Comparison of ENCODE assay signal across 8 cellular contexts in the genomic region with DNA sequence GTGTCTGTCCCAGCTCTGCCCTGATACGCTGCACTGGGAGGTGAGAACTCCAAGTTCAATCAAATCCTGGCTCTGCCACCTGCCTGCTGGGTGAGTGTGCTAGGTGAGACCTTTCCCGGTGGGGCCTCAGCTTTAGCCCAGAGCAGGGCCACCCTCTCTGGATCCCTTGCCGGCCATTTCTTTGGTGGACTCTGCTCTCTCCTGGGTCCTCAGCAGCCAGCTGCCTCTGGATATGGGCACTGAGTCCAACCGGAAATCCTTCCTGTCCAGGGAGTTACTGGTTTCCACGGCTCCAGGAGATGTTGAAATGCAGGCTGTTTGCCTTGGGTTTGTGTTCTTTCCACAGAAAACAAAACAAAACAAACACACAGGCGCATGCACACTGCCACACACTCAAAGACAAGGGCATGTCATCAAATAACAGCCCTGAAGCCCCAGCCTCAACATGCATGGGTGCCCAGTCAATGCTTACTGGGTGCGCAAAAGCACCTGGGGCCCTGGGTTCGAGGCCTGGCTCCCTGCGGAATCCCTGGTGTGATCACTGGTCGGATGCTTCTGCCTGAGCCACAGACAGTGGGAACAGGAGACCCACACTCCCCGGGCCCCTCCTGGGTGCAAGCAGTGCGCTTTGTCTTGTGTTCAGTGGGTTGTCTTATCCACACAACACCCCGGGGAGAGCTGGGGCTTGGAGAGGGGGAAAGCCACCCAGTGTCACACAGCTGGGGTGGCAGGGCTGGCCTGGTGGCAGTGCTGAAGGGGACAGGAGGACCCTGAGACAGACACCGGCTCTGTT. TPM values are rescaled to one million over a fixed set of nuclear protein-coding genes. Genes with fewer than 3 reads are reported as not detected.
DNase-seq lines count a peak whose midpoint lies in the region; ATAC-seq and TF ChIP-seq lines count a peak whose summit lies in the region.

No MANE protein-coding gene starts in this region.

- H3K27ac ChIP-seq in VCaP = peak overlapping the region; percentile 85

- intact Hi-C loops in Right ventricle myocardium superior (cut with DNase I) = loop anchor here (10.0 kb wide), 1 partner anchor 64 kb away; the partner anchor contains the start of gene ZCCHC24

- DNase-seq in DMS53 treated with DMSO at 0.1 percent for 48 hours (lab: John Stamatoyannopoulos, UW; ENCODE audit: unreplicated experiment) = peak; percentile 83
- DNase-seq in Right ventricle myocardium superior = no peak
- peak; percentile 70 for DNase-seq in renal cortical epithelial cell (ENCODE audit: low read depth)
- no peak for DNase-seq in amniotic stem cell (lab: John Stamatoyannopoulos, UW)
- no peak for DNase-seq in Kasumi-1 (lab: John Stamatoyannopoulos, UW)

- TF ChIP-seq CTCF in VCaP (conservative IDR thresholded peaks at IDR 0.05) = no peak

- ATAC-seq in Right ventricle myocardium superior (ENCODE audit: poor library complexity) (peak; percentile 69), GM19351 (IDR thresholded peaks at IDR 0.05; ENCODE audit: unreplicated experiment) (no peak), GM21390 (IDR thresholded peaks at IDR 0.05; ENCODE audit: unreplicated experiment) (no peak)

RNA-seq across cellular contexts. Expression of gene PPIF, which starts 33.1 kb away (rescaled TPM):
- total RNA-seq in Right ventricle myocardium superior = 146 TPM
- total RNA-seq in renal cortical epithelial cell = 48.6 and 58.7 TPM in 2 replicates

Comparison
In these comparisons a context has a peak if more than half of its experiments do, and no peak if none do; other contexts are left out.
1. DNase-seq: peak in DMS53 treated with DMSO at 0.1 percent for 48 hours (single experiment) and renal cortical epithelial cell (single experiment); none in Right ventricle myocardium superior (single experiment), amniotic stem cell (single experiment) and Kasumi-1 (0 of 2).